Comparison of ENCODE assay signal across 26 cellular contexts in genomic region chrX:19539665-19540064, GRCh38. TPM values are rescaled to one million over a fixed set of nuclear protein-coding genes. Genes with fewer than 3 reads are reported as not detected.
DNase-seq lines count a peak whose midpoint lies in the region; ATAC-seq and TF ChIP-seq lines count a peak whose summit lies in the region.
"Had no signal": no experiment of that assay in that cellular context is flagged by ENCODE, and none has a peak within 500 bp of the region (broad histone marks: within the 10 kb centered on the region; RNA-seq: fewer than 3 reads in every experiment).

No MANE protein-coding gene starts in this region.

- no peak overlapping the region for H3K27ac ChIP-seq in heart left ventricle
- no peak overlapping the region for H3K27ac ChIP-seq in adrenal gland
- H3K27ac ChIP-seq in WERI-Rb-1 = no peak overlapping the region
- no peak overlapping the region for H3K27ac ChIP-seq in CD8-positive, alpha-beta T cell (ENCODE audit: low read depth, low read length)
- H3K27ac ChIP-seq: 22Rv1, HL-60 had no signal

- H3K27me3 Mint-ChIP-seq in activated CD4-positive, alpha-beta T cell treated with anti-CD3 and anti-CD28 coated beads for 36 hours = no peaks in the 10 kb centered on the region
- no peaks in the 10 kb centered on the region for H3K27me3 Mint-ChIP-seq in CD8-positive, alpha-beta T cell (ENCODE audit: low read depth)

- no peak for DNase-seq in activated CD4-positive, alpha-beta T cell treated with anti-CD3 and anti-CD28 coated beads for 36 hours
- no peak for DNase-seq in activated CD4-positive, alpha-beta T cell treated with anti-CD3 and anti-CD28 coated beads, Interleukin-2, amount 50 U/mL, for 48 hours
- DNase-seq in cardiac septum (ENCODE audit: low spot score) (peak; percentile 1), heart left ventricle (no peak), adrenal gland (peak in 6 of 7 donors; percentile 25 to 56 (median 28)), WERI-Rb-1 (no peak)
- DNase-seq in CD8-positive, alpha-beta T cell = no peak
- DNase-seq: ACHN; BE2C; Calu3; DMS153; DND-41; HCEC 1CT; NCI-H1048; NCI-H1417; NCI-H1694; NCI-H2029 treated with DMSO at 0.1 percent for 48 hours; NCI-H446 treated with DMSO at 0.1 percent for 48 hours; NCI-H526; NK-92 treated with Interleukin-12 subunit alpha and Interleukin-12 subunit beta, amount 100 ng/mL, for 24 hours; PC-3 had no signal

- POLR2A ChIA-PET in activated CD4-positive, alpha-beta T cell treated with anti-CD3 and anti-CD28 coated beads for 36 hours (lab: Charles Lee) = no interaction called here
- POLR2A ChIA-PET in CD8-positive, alpha-beta T cell (lab: Charles Lee) = no interaction called here

- no peaks in the 10 kb centered on the region for H3K9me3 ChIP-seq in heart left ventricle
- no peaks in the 10 kb centered on the region for H3K9me3 ChIP-seq in adrenal gland (replicated peaks in 1 of 3)
- no peaks in the 10 kb centered on the region for H3K9me3 ChIP-seq in WERI-Rb-1 (ENCODE audit: severe bottlenecking)
- no peaks in the 10 kb centered on the region for H3K9me3 ChIP-seq in CD8-positive, alpha-beta T cell (ENCODE audit: low read length)
- H3K9me3 ChIP-seq: BE2C had no signal

- TF ChIP-seq CTCF in heart left ventricle (IDR thresholded peaks at IDR 0.05) (no peak), adrenal gland (IDR thresholded peaks at IDR 0.05) (no peak), WERI-Rb-1 (IDR thresholded peaks at IDR 0.05; ENCODE audit: low read depth, low read length) (no peak)
- no peak for TF ChIP-seq CTCF in CD8-positive, alpha-beta T cell (IDR thresholded peaks at IDR 0.05)

- peaks cover 17% of the 10 kb centered on the region for H3K36me3 Mint-ChIP-seq in activated CD4-positive, alpha-beta T cell treated with anti-CD3 and anti-CD28 coated beads for 36 hours (ENCODE audit: low read depth)
- peaks cover 77% of the 10 kb centered on the region for H3K36me3 Mint-ChIP-seq in CD8-positive, alpha-beta T cell

- CTCF ChIA-PET in activated CD4-positive, alpha-beta T cell treated with anti-CD3 and anti-CD28 coated beads for 36 hours (lab: Charles Lee) = no interaction called here
- CTCF ChIA-PET in CD8-positive, alpha-beta T cell (lab: Charles Lee) = no interaction called here

- TF ChIP-seq POLR2A in heart left ventricle (IDR thresholded peaks at IDR 0.05) = no peak
- TF ChIP-seq POLR2A in adrenal gland (IDR thresholded peaks at IDR 0.05) = no peak

- H3K36me3 ChIP-seq in heart left ventricle (peaks cover 0 to 46% (median 22%) of the 10 kb centered on the region in 9 donors), adrenal gland (replicated peaks in 1 of 2) (no peaks in the 10 kb centered on the region), WERI-Rb-1 (no peaks in the 10 kb centered on the region)
- H3K36me3 ChIP-seq in CD8-positive, alpha-beta T cell (ENCODE audit: insufficient read depth, low read length) = peaks cover 8% of the 10 kb centered on the region
- H3K36me3 ChIP-seq: BE2C had no signal

- peak overlapping the region; percentile 42 for H3K27ac Mint-ChIP-seq in activated CD4-positive, alpha-beta T cell treated with anti-CD3 and anti-CD28 coated beads for 36 hours
- H3K27ac Mint-ChIP-seq in CD8-positive, alpha-beta T cell = no peak overlapping the region
- H3K27ac Mint-ChIP-seq: IgD-negative memory B cell had no signal

- H3K4me3 ChIP-seq in heart left ventricle (no peak overlapping the region), adrenal gland (no peak overlapping the region), WERI-Rb-1 (ENCODE audit: low read depth, low read length) (no peak overlapping the region)
- H3K4me3 ChIP-seq in CD8-positive, alpha-beta T cell (ENCODE audit: low read depth, low read length) = no peak overlapping the region

- no peaks in the 10 kb centered on the region for H3K4me1 Mint-ChIP-seq in activated CD4-positive, alpha-beta T cell treated with anti-CD3 and anti-CD28 coated beads for 36 hours
- peaks cover 1% of the 10 kb centered on the region for H3K4me1 Mint-ChIP-seq in CD8-positive, alpha-beta T cell (ENCODE audit: low read depth)
- H3K4me1 Mint-ChIP-seq: CD14-positive monocyte had no signal

- H3K4me1 ChIP-seq in heart left ventricle (peaks cover 0 to 4% (median 0%) of the 10 kb centered on the region in 12 donors), adrenal gland (replicated peaks in 1 of 2) (no peaks in the 10 kb centered on the region)
- H3K4me1 ChIP-seq in CD8-positive, alpha-beta T cell (ENCODE audit: insufficient read depth, low read length) = no peaks in the 10 kb centered on the region
- H3K4me1 ChIP-seq: BE2C had no signal

- H3K9me3 Mint-ChIP-seq in activated CD4-positive, alpha-beta T cell treated with anti-CD3 and anti-CD28 coated beads for 36 hours (ENCODE audit: low read depth) = no peaks in the 10 kb centered on the region
- H3K9me3 Mint-ChIP-seq in CD8-positive, alpha-beta T cell = no peaks in the 10 kb centered on the region
- H3K9me3 Mint-ChIP-seq: CD14-positive monocyte, IgD-negative memory B cell had no signal

- no peak for ATAC-seq in activated CD4-positive, alpha-beta T cell treated with anti-CD3 and anti-CD28 coated beads for 36 hours
- no peak for ATAC-seq in heart left ventricle
- no peak for ATAC-seq in CD8-positive, alpha-beta T cell
- ATAC-seq: PC-3, Right ventricle myocardium inferior had no signal

- intact Hi-C loops in activated CD4-positive, alpha-beta T cell treated with anti-CD3 and anti-CD28 coated beads for 36 hours (cut with DNase I, micrococcal nuclease) = no loop called here
- intact Hi-C loops in cardiac septum (cut with DNase I) = loop anchor here (5.0 kb wide), 1 partner anchor 53 kb away; no protein-coding TSS in a partner anchor
- intact Hi-C loops in heart left ventricle (cut with DNase I) = loop anchor here in 8 of 10 donors (5.0 to 10.0 kb wide), 5 partner anchors 75 to 348 kb away; partner anchors contain the start of gene SH3KBP1 (in 5 of the 8)
- intact Hi-C loops in adrenal gland (cut with DNase I) = no loop called here
- intact Hi-C loops in CD8-positive, alpha-beta T cell (cut with DNase I, micrococcal nuclease) = loop anchor here in 1 of 2 experiments (10.0 kb wide), 1 partner anchor 1145 kb away; no protein-coding TSS in a partner anchor

- H3K27me3 ChIP-seq in heart left ventricle (no peaks in the 10 kb centered on the region), adrenal gland (no peaks in the 10 kb centered on the region), WERI-Rb-1 (ENCODE audit: insufficient read depth, low read depth, severe bottlenecking) (no peaks in the 10 kb centered on the region)
- no peaks in the 10 kb centered on the region for H3K27me3 ChIP-seq in CD8-positive, alpha-beta T cell (ENCODE audit: insufficient read depth, low read length)
- H3K27me3 ChIP-seq: BE2C had no signal

- WGBS in heart left ventricle, 4 donors = 66 to 93% (median 84%) methylated on average over 4 of the region's 4 CpGs
- 42 to 60% (median 59%) methylated on average over 3 to 4 of the region's 4 CpGs for WGBS in adrenal gland, 4 donors

- H3K4me3 Mint-ChIP-seq in activated CD4-positive, alpha-beta T cell treated with anti-CD3 and anti-CD28 coated beads for 36 hours = no peak overlapping the region
- no peak overlapping the region for H3K4me3 Mint-ChIP-seq in CD8-positive, alpha-beta T cell
- H3K4me3 Mint-ChIP-seq: CD14-positive monocyte, IgD-negative memory B cell had no signal

RNA-seq across cellular contexts. Expression of gene MAP3K15, which starts 24.4 kb away (rescaled TPM):
- total RNA-seq in activated CD4-positive, alpha-beta T cell treated with anti-CD3 and anti-CD28 coated beads for 36 hours = 1 to 10 TPM; 1.0 to 1.2 TPM
- total RNA-seq in cardiac septum (not detected), heart left ventricle (under 1 TPM in 2 of 9 donors, not detected in 7; 0.09 to 0.15 TPM), adrenal gland (10 to 100 TPM; 28.9 to 82.5 (median 64.4) TPM)
- polyA plus RNA-seq in heart left ventricle (under 1 TPM; 0.11 to 0.14 TPM), adrenal gland (10 to 100 TPM; 49.9 to 73.5 (median 70.5) TPM)
- total RNA-seq in CD8-positive, alpha-beta T cell = under 1 TPM in 1 of 2 experiments, not detected in 1; 0.14 TPM
- total RNA-seq: Right ventricle myocardium inferior had no signal
- polyA plus RNA-seq: CD14-positive monocyte, IgD-negative memory B cell had no signal

Comparison
In these comparisons a context has a peak if more than half of its experiments do, and no peak if none do; other contexts are left out.
1. DNase-seq: peak in cardiac septum (single experiment) and adrenal gland (6 of 7); none in activated CD4-positive, alpha-beta T cell treated with anti-CD3 and anti-CD28 coated beads for 36 hours (single experiment), activated CD4-positive, alpha-beta T cell treated with anti-CD3 and anti-CD28 coated beads, Interleukin-2, amount 50 U/mL, for 48 hours (0 of 2), heart left ventricle (0 of 5), WERI-Rb-1 (single experiment) and CD8-positive, alpha-beta T cell (0 of 7).
2. RNA of gene MAP3K15, which starts 24.4 kb away (total RNA-seq): 28.9 to 82.5 TPM in adrenal gland; 1.0 to 1.2 TPM in activated CD4-positive, alpha-beta T cell treated with anti-CD3 and anti-CD28 coated beads for 36 hours, 0.14 TPM in CD8-positive, alpha-beta T cell, 0.09 to 0.15 TPM in heart left ventricle and not detected in cardiac septum (single experiment); every median in the first group is over 10 times any median in the second.
3. intact Hi-C loops: an anchor here in cardiac septum (5.0 kb wide) and heart left ventricle (5.0 to 10.0 kb wide); none called in activated CD4-positive, alpha-beta T cell treated with anti-CD3 and anti-CD28 coated beads for 36 hours and adrenal gland.